ENCODE assay signal across 27 cellular contexts in the genomic region with DNA sequence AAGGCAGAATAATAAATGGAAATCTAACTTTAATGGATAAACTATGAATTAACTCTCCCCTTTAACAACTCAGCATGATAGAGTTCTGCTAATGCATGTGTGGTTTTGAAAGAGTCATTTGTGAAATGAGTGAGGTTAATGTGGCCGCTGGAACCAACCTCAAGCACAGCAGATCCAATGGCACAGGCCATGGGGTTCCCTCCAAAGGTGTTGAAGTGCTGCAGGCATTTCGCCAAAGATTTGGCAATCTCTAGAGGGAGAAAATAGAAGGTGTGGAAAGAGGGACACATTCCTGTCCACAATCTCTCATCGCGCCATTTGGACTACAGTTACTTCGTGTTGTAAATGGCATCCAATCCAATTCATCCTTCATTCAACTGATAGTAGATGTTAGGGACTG. TPM values are rescaled to one million over a fixed set of nuclear protein-coding genes. Genes with fewer than 3 reads are reported as not detected.
A peak's percentile ranks its signal among the peaks of the same experiment; 100 is the strongest.
DNase-seq lines count a peak whose midpoint lies in the region; ATAC-seq, FAIRE-seq and TF ChIP-seq lines count a peak whose summit lies in the region.
"Had no signal": no experiment of that assay in that cellular context is flagged by ENCODE, and none has a peak within 500 bp of the region (broad histone marks: within the 10 kb centered on the region; RNA-seq: fewer than 3 reads in every experiment).

No MANE protein-coding gene starts in this region.

- H3K4me1 ChIP-seq in liver (ENCODE audit: control insufficient read depth in 4 of 4, insufficient read depth in 4 of 4, low read length in 3 of 4) (no peaks in the 10 kb centered on the region), HepG2 (ENCODE audit: insufficient read depth, low read length) (no peaks in the 10 kb centered on the region), tibial nerve (no peaks in the 10 kb centered on the region), Peyer's patch (no peaks in the 10 kb centered on the region)

- TF ChIP-seq POLR2A in HepG2 (IDR thresholded peaks at IDR 0.05; ENCODE audit: insufficient read depth in 1 of 2, low read depth in 2 of 2, low read length in 2 of 2) (no peak), tibial nerve (IDR thresholded peaks at IDR 0.05) (no peak), Peyer's patch (IDR thresholded peaks at IDR 0.05) (no peak)

- no peaks in the 10 kb centered on the region for H3K9me3 ChIP-seq in liver (ENCODE audit: control insufficient read depth in 4 of 4, low read length in 3 of 4)
- no peaks in the 10 kb centered on the region for H3K9me3 ChIP-seq in HepG2 (ENCODE audit: low read length)
- no peaks in the 10 kb centered on the region for H3K9me3 ChIP-seq in tibial nerve
- H3K9me3 ChIP-seq in Peyer's patch: no peaks in the 10 kb centered on the region

- H3K79me2 ChIP-seq in HepG2 (ENCODE audit: insufficient read depth, low read length): no peaks in the 10 kb centered on the region

- no peaks in the 10 kb centered on the region for H3K36me3 Mint-ChIP-seq in CD14-positive monocyte
- H3K36me3 Mint-ChIP-seq: stimulated activated effector memory CD8-positive, alpha-beta T cell treated with anti-CD3 and anti-CD28 coated beads, Interleukin-12 subunit alpha, Interleukin-12 subunit beta, amount 100 ng/mL, for 72 hours had no signal

- H2AFZ ChIP-seq in HepG2 (ENCODE audit: low read length): no peak overlapping the region

- ATAC-seq in HepG2: no peak
- peak; percentile 83 for ATAC-seq in left lobe of liver
- ATAC-seq: activated T-cell treated with anti-CD3 and anti-CD28 coated beads, Interleukin-2, amount 50 U/mL, for 4 hours; PC-3; stimulated activated effector memory CD8-positive, alpha-beta T cell treated with anti-CD3 and anti-CD28 coated beads, Interleukin-12 subunit alpha, Interleukin-12 subunit beta, amount 100 ng/mL, for 72 hours had no signal

- H4K20me1 ChIP-seq in HepG2 (ENCODE audit: insufficient read depth, low read length): no peaks in the 10 kb centered on the region

- H3K27ac Mint-ChIP-seq in CD14-positive monocyte: no peak overlapping the region
- H3K27ac Mint-ChIP-seq: naive B cell; stimulated activated effector memory CD8-positive, alpha-beta T cell treated with anti-CD3 and anti-CD28 coated beads, Interleukin-12 subunit alpha, Interleukin-12 subunit beta, amount 100 ng/mL, for 72 hours had no signal

- TF ChIP-seq CTCF in liver (IDR thresholded peaks at IDR 0.05; ENCODE audit: low read depth, low read length, missing input control) (no peak), HepG2 (CRISPR knock-in tag; IDR thresholded peaks at IDR 0.05) (no peak), tibial nerve (IDR thresholded peaks at IDR 0.05) (no peak), Peyer's patch (IDR thresholded peaks at IDR 0.05) (no peak), CD14-positive monocyte (IDR thresholded peaks at IDR 0.05) (no peak)

- no peak overlapping the region for H3K4me3 Mint-ChIP-seq in CD14-positive monocyte
- H3K4me3 Mint-ChIP-seq: activated T-cell treated with anti-CD3 and anti-CD28 coated beads, Interleukin-2, amount 50 U/mL, for 4 hours; central memory CD8-positive, alpha-beta T cell; naive B cell; stimulated activated effector memory CD8-positive, alpha-beta T cell treated with anti-CD3 and anti-CD28 coated beads, Interleukin-12 subunit alpha, Interleukin-12 subunit beta, amount 100 ng/mL, for 72 hours had no signal

- intact Hi-C loops in HepG2 (cut with micrococcal nuclease; ENCODE audit: unreplicated experiment) (no loop called here), CD14-positive monocyte (cut with micrococcal nuclease) (no loop called here)

- H3K4me2 ChIP-seq in HepG2 (ENCODE audit: low read depth, low read length): no peak overlapping the region

- peaks cover 0 to 5% (median 4%) of the 10 kb centered on the region in 3 donors for H3K27me3 Mint-ChIP-seq in CD14-positive monocyte (ENCODE audit: low read depth in 3 of 3)

- DNase-seq in HepG2 (ENCODE audit: low spot score): no peak
- DNase-seq in cerebellum (ENCODE audit: low spot score): peak; percentile 40
- peak; percentile 68 for DNase-seq in left lobe of liver (ENCODE audit: low spot score)
- DNase-seq in tibial nerve (ENCODE audit: low spot score in 2 of 2): no peak
- DNase-seq in Peyer's patch: no peak
- no peak for DNase-seq in CD14-positive monocyte (ENCODE audit: low spot score)
- DNase-seq: ACHN; activated CD4-positive, alpha-beta T cell treated with anti-CD3 and anti-CD28 coated beads for 1 hour; activated naive CD4-positive, alpha-beta T cell treated with Interleukin-2 at 50 U/mL for 16 hours; activated T-cell treated with anti-CD3 and anti-CD28 coated beads, Interleukin-2, amount 50 U/mL, for 4 hours; naive B cell; NCI-H2081; occipital lobe; PC-3; substantia nigra had no signal

- H3K9ac ChIP-seq in liver (ENCODE audit: low read depth in 1 of 2, low read length in 2 of 2): no peak overlapping the region
- no peak overlapping the region for H3K9ac ChIP-seq in HepG2 (ENCODE audit: insufficient read depth, low read depth, low read length)

- FAIRE-seq in HepG2 (lab: Jason Lieb, UNC): no peak
- FAIRE-seq: GM12892 had no signal

- H3K4me1 Mint-ChIP-seq in CD14-positive monocyte: peaks cover 6% of the 10 kb centered on the region
- H3K4me1 Mint-ChIP-seq: central memory CD8-positive, alpha-beta T cell; naive B cell; stimulated activated effector memory CD8-positive, alpha-beta T cell treated with anti-CD3 and anti-CD28 coated beads, Interleukin-12 subunit alpha, Interleukin-12 subunit beta, amount 100 ng/mL, for 72 hours had no signal

- in situ Hi-C loops in HepG2 (cut with HindIII; ENCODE audit: extremely low pct_ligation_motif_present, low pct_unique_long_range_greater_than_20kb): no loop called here

- CTCF ChIA-PET in HepG2 (lab: Yijun Ruan, JAX; ENCODE audit: low intra/inter-chr PET ratio, low total read pairs): no interaction called here

- BruUV-seq in HepG2 (replicated peaks; lab: Mats Ljungman, UMichigan): no TSS peak

- no peak overlapping the region for H3K4me3 ChIP-seq in liver (ENCODE audit: low read depth in 1 of 3, low read length in 3 of 3)
- no peak overlapping the region for H3K4me3 ChIP-seq in HepG2 (replicated peaks in 1 of 3; ENCODE audit: insufficient read depth in 1 of 3, low read depth in 2 of 3, low read length in 3 of 3)
- H3K4me3 ChIP-seq in tibial nerve: no peak overlapping the region
- no peak overlapping the region for H3K4me3 ChIP-seq in Peyer's patch

- TF ChIP-seq EP300 in HepG2 (IDR thresholded peaks at IDR 0.05; ENCODE audit: low read depth in 2 of 2, low read length in 2 of 2) (no peak), HepG2 (CRISPR knock-in tag; IDR thresholded peaks at IDR 0.05; ENCODE audit: borderline replicate concordance) (no peak), tibial nerve (IDR thresholded peaks at IDR 0.05) (no peak)

- H3K27me3 ChIP-seq in liver (ENCODE audit: control insufficient read depth in 4 of 4, insufficient read depth in 4 of 4, low read length in 3 of 4): no peaks in the 10 kb centered on the region
- no peaks in the 10 kb centered on the region for H3K27me3 ChIP-seq in HepG2 (ENCODE audit: control insufficient read depth in 1 of 2, insufficient read depth in 2 of 2, low read length in 2 of 2)
- H3K27me3 ChIP-seq in tibial nerve: no peaks in the 10 kb centered on the region
- H3K27me3 ChIP-seq in Peyer's patch: no peaks in the 10 kb centered on the region

- H3K9me3 Mint-ChIP-seq in CD14-positive monocyte: peaks cover 3 to 10% (median 5%) of the 10 kb centered on the region in 7 donors
- H3K9me3 Mint-ChIP-seq: activated T-cell treated with anti-CD3 and anti-CD28 coated beads, Interleukin-2, amount 50 U/mL, for 4 hours; central memory CD8-positive, alpha-beta T cell had no signal

- H3K36me3 ChIP-seq in liver (ENCODE audit: control insufficient read depth in 4 of 4, insufficient read depth in 3 of 4, low read depth in 1 of 4, low read length in 3 of 4): peaks cover 0 to 50% (median 24%) of the 10 kb centered on the region in 4 donors
- H3K36me3 ChIP-seq in HepG2 (replicated peaks in 1 of 2; ENCODE audit: control insufficient read depth in 1 of 2, insufficient read depth in 2 of 2, low read length in 2 of 2): no peaks in the 10 kb centered on the region
- no peaks in the 10 kb centered on the region for H3K36me3 ChIP-seq in tibial nerve
- H3K36me3 ChIP-seq in Peyer's patch: no peaks in the 10 kb centered on the region

- H3K27ac ChIP-seq in liver (ENCODE audit: low read depth in 1 of 2, low read length in 2 of 2): no peak overlapping the region
- H3K27ac ChIP-seq in HepG2 (ENCODE audit: extremely low read length, insufficient read depth, low read length): no peak overlapping the region
- H3K27ac ChIP-seq in tibial nerve: no peak overlapping the region
- H3K27ac ChIP-seq in Peyer's patch: no peak overlapping the region
- H3K27ac ChIP-seq: HL-60 had no signal

- WGBS in liver: 57% methylated on average over 5 of the region's 5 CpGs
- 78% methylated on average over 5 of the region's 5 CpGs for WGBS in HepG2 (ENCODE audit: low lambda C conversion rate)
- 95 to 97% methylated on average over 5 of the region's 5 CpGs for WGBS in tibial nerve, 2 donors

- POLR2A ChIA-PET in HepG2 (lab: Yijun Ruan, JAX): no interaction called here

- TF ChIP-seq RAD21 in liver (IDR thresholded peaks at IDR 0.05): no peak
- no peak for TF ChIP-seq RAD21 in HepG2 (CRISPR knock-in tag; IDR thresholded peaks at IDR 0.05)

RNA-seq across cellular contexts. Expression of a gene that starts 35.0 kb away (rescaled TPM):
- 10 to 100 TPM; 49.4 to 67.9 TPM for total RNA-seq in liver
- 10 to 100 TPM; 50.1 to 51.1 TPM for polyA plus RNA-seq in liver
- 0.13 TPM in 1 of 2 replicates, not detected in the other for total RNA-seq in HepG2 (2016; rRNA removed; fragmentation: Illumina TruSeq; extraction: Trizol)
- total RNA-seq in HepG2 (2016; cell fraction: cytosol; rRNA removed; fragmentation: Illumina TruSeq; extraction: Trizol; ENCODE audit: low read depth): not detected in 2 replicates
- 0.19 TPM in 1 of 2 replicates, not detected in the other for total RNA-seq in HepG2 (2016; cell fraction: insoluble cytoplasmic fraction; rRNA removed; fragmentation: Illumina TruSeq; extraction: Trizol)
- not detected in 2 replicates for total RNA-seq in HepG2 (2016; cell fraction: membrane; rRNA removed; fragmentation: Illumina TruSeq; extraction: Trizol)
- total RNA-seq in HepG2 (2016; cell fraction: nucleus; rRNA removed; fragmentation: Illumina TruSeq; extraction: Trizol): not detected in 2 replicates
- 0.04 and 0.05 TPM in 2 replicates for polyA plus RNA-seq in HepG2 (2011; rRNA removed)
- polyA plus RNA-seq in HepG2 (2011; cell fraction: cytosol; rRNA removed): not detected in 2 replicates
- not detected in 2 replicates for polyA plus RNA-seq in HepG2 (2011; cell fraction: nucleus; rRNA removed)
- polyA plus RNA-seq in HepG2 (2012): 0.19 TPM in 1 of 2 replicates, not detected in the other
- not detected in 2 replicates for polyA plus RNA-seq in HepG2 (2016; cell fraction: cytosol; fragmentation: Illumina TruSeq; extraction: Trizol; ENCODE audit: low read depth)
- 0.14 and 0.30 TPM in 2 replicates for polyA plus RNA-seq in HepG2 (2016; cell fraction: insoluble cytoplasmic fraction; fragmentation: Illumina TruSeq; extraction: Trizol; ENCODE audit: low read depth)
- not detected in 2 replicates for polyA plus RNA-seq in HepG2 (2016; cell fraction: membrane; fragmentation: Illumina TruSeq; extraction: Trizol; ENCODE audit: low read depth)
- not detected in 2 replicates for polyA plus RNA-seq in HepG2 (2016; cell fraction: nucleus; fragmentation: Illumina TruSeq; extraction: Trizol; ENCODE audit: insufficient read depth, low read depth)
- 0.08 TPM in 1 of 2 replicates, not detected in the other for polyA minus RNA-seq in HepG2 (2011; rRNA and poly(A)+ RNA removed; ENCODE audit: low replicate concordance)
- polyA minus RNA-seq in HepG2 (2011; cell fraction: cytosol; rRNA and poly(A)+ RNA removed): not detected in 2 replicates
- polyA minus RNA-seq in HepG2 (2011; cell fraction: nucleus; rRNA and poly(A)+ RNA removed): not detected in 2 replicates
- not detected for total RNA-seq in cerebellum
- 50.8 TPM for total RNA-seq in left lobe of liver
- total RNA-seq in tibial nerve: not detected
- 10 to 100 TPM in 1 of 4 donors, 1 to 10 TPM in 2, not detected in 1; 4.8 to 11.2 (median 5.5) TPM for total RNA-seq in Peyer's patch
- not detected for polyA plus RNA-seq in CD14-positive monocyte
- total RNA-seq: activated CD8-positive, alpha-beta memory T cell treated with anti-CD3 and anti-CD28 coated beads for 36 hours; activated T-cell treated with anti-CD3 and anti-CD28 coated beads, Interleukin-2, amount 50 U/mL, for 4 hours; LHCN-M2; mesenteric fat pad; NCI-H460; occipital lobe; PC-3; T-helper 1 cell treated with Interleukin-12 subunit alpha and Interleukin-12 subunit beta and Interleukin-4 antibody, amounts not matched to agents 30 ng/mL and 1 ng/mL, for 36 hours; urinary bladder had no signal
- polyA plus RNA-seq: BJ had no signal

Comparison
In these comparisons a context has a peak if more than half of its experiments do, and no peak if none do; other contexts are left out.
1. DNase-seq: peak in cerebellum (single experiment) and left lobe of liver (single experiment); none in HepG2 (single experiment), tibial nerve (0 of 2), Peyer's patch (0 of 3) and CD14-positive monocyte (single experiment).